8 cellular contexts compared by ENCODE assay signal in the genomic region with DNA sequence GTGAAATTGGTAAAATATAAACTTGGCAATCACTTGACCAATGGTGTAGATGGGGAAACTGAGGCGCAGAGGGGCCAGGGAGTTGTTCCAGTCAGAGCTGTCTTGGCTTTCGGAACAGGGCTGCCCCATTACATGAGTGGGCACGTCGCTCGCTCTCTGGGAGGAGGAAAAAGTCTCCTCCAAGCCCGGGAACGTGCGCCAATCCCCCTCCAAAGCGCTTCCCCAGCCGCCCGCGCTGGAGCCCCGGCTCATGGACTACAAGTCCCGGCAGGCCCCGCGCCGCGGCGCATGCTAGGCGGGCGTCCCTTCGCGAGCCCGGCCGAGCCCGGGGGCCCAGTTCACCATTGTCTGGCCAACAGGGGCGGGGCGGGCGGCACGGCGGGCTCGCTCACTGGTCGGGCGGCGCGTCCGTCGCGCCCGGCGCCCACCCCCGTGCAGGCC. TPM values are rescaled to one million over a fixed set of nuclear protein-coding genes. Genes with fewer than 3 reads are reported as not detected.
A peak's percentile ranks its signal among the peaks of the same experiment; 100 is the strongest.
DNase-seq lines count a peak whose midpoint lies in the region; ATAC-seq, FAIRE-seq and TF ChIP-seq lines count a peak whose summit lies in the region.

No MANE protein-coding gene starts in this region.

- peak; percentile 66 for ATAC-seq in GM21447 (IDR thresholded peaks at IDR 0.05; ENCODE audit: unreplicated experiment)

- H3K4me1 ChIP-seq in HUES64 (ENCODE audit: insufficient read depth, low read length) (peaks cover 11% of the 10 kb centered on the region), OCI-LY3 (ENCODE audit: low read length) (peaks cover 10% of the 10 kb centered on the region), endothelial cell of umbilical vein (ENCODE audit: control insufficient read depth, extremely low read depth, insufficient read depth, low read length) (peaks cover 18% of the 10 kb centered on the region)

- peak overlapping the region; percentile 67 for H3K4me3 ChIP-seq in HUES64 (ENCODE audit: low read length)
- peak overlapping the region; percentile 70 for H3K4me3 ChIP-seq in OCI-LY3 (ENCODE audit: low read length)
- H3K4me3 ChIP-seq in endothelial cell of umbilical vein (replicated peaks in 1 of 3; ENCODE audit: insufficient read depth in 1 of 3, low read depth in 1 of 3, low read length in 3 of 3): peak overlapping the region in 1 of 3 experiments; percentile 30

- no peaks in the 10 kb centered on the region for H3K79me2 ChIP-seq in OCI-LY3 (ENCODE audit: low read length)
- peaks cover 39% of the 10 kb centered on the region for H3K79me2 ChIP-seq in endothelial cell of umbilical vein (ENCODE audit: control insufficient read depth, insufficient read depth, low read length)

- TF ChIP-seq CTCF in OCI-LY3 (IDR thresholded peaks at IDR 0.05; ENCODE audit: low read depth, low read length): no peak
- TF ChIP-seq CTCF in endothelial cell of umbilical vein (IDR thresholded peaks at IDR 0.05; ENCODE audit: extremely low read depth in 1 of 2, insufficient read depth in 1 of 2, low read depth in 1 of 2, low read length in 2 of 2): no peak

- POLR2A ChIA-PET in endothelial cell of umbilical vein (lab: Charles Lee): interaction anchor here (1.6 kb wide), 1 partner anchor 23 kb away, joined by 4 read pairs; no protein-coding TSS in a partner anchor

- no TSS peak for BruUV-seq in endothelial cell of umbilical vein (replicated peaks; lab: Mats Ljungman, UMichigan)

- H3K27me3 ChIP-seq in HUES64 (ENCODE audit: insufficient read depth, low read length) (no peaks in the 10 kb centered on the region), OCI-LY3 (ENCODE audit: low read depth, low read length) (no peaks in the 10 kb centered on the region), endothelial cell of umbilical vein (ENCODE audit: control insufficient read depth in 2 of 2, insufficient read depth in 2 of 2, low read length in 2 of 2) (no peaks in the 10 kb centered on the region)

- no peaks in the 10 kb centered on the region for H3K9me3 ChIP-seq in HUES64 (ENCODE audit: insufficient read depth, low read depth, low read length)
- no peaks in the 10 kb centered on the region for H3K9me3 ChIP-seq in OCI-LY3 (ENCODE audit: insufficient read depth, low read length)
- H3K9me3 ChIP-seq in endothelial cell of umbilical vein (replicated peaks; ENCODE audit: control insufficient read depth, insufficient read depth, low read length): no peaks in the 10 kb centered on the region

- WGBS in HUES64: under 1% methylated on average over 42 of the region's 42 CpGs

- dilution Hi-C loops in endothelial cell of umbilical vein (cut with MboI; ENCODE audit: extremely low pct_ligation_motif_present, low sequenced_read_pairs): no loop called here

- intact Hi-C loops in endothelial cell of umbilical vein (cut with micrococcal nuclease): loop anchor here (1.0 to 2.0 kb wide), 2 partner anchors 36 to 90 kb away; a partner anchor contains a TSS

- peak overlapping the region; percentile 60 for H3K4me2 ChIP-seq in OCI-LY3 (ENCODE audit: low read length)
- peak overlapping the region; percentile 30 for H3K4me2 ChIP-seq in endothelial cell of umbilical vein (ENCODE audit: insufficient read depth, low read length)

- H3K27ac ChIP-seq in HUES64 (ENCODE audit: low read depth, low read length) (peak overlapping the region; percentile 99), OCI-LY3 (ENCODE audit: low read length) (no peak overlapping the region), endothelial cell of umbilical vein (ENCODE audit: insufficient read depth, low read depth, low read length) (no peak overlapping the region)

- TF ChIP-seq POLR2A in endothelial cell of umbilical vein (IDR thresholded peaks at IDR 0.05; ENCODE audit: low read depth, low read length): no peak

- peak overlapping the region; percentile 90 for H3K9ac ChIP-seq in HUES64 (ENCODE audit: low read depth, low read length)
- H3K9ac ChIP-seq in OCI-LY3 (ENCODE audit: low read length): 0 out of 2 replicates have a peak overlapping the region, but pooled peaks have one; percentile 20
- peak overlapping the region; percentile 10 for H3K9ac ChIP-seq in endothelial cell of umbilical vein (replicated peaks; ENCODE audit: extremely low read depth, insufficient read depth, low read length)

- H3K36me3 ChIP-seq in HUES64 (ENCODE audit: insufficient read depth, low read length): no peaks in the 10 kb centered on the region
- no peaks in the 10 kb centered on the region for H3K36me3 ChIP-seq in OCI-LY3 (replicated peaks; ENCODE audit: low read depth, low read length)
- no peaks in the 10 kb centered on the region for H3K36me3 ChIP-seq in endothelial cell of umbilical vein (ENCODE audit: control insufficient read depth in 2 of 2, extremely low read depth in 1 of 2, insufficient read depth in 2 of 2, low read length in 2 of 2)

- CTCF ChIA-PET in endothelial cell of umbilical vein (lab: Charles Lee): interaction anchor here (1.6 kb wide), 1 partner anchor 8 kb away, joined by 3 read pairs; no protein-coding TSS in a partner anchor

- DNase-seq in COLO668 (lab: John Stamatoyannopoulos, UW; ENCODE audit: unreplicated experiment) (peak; percentile 94), endothelial cell of umbilical vein (ENCODE audit: low read depth, low spot score) (peak; percentile 91), middle frontal gyrus (ENCODE audit: extremely low spot score, low spot score) (peak; percentile 92)
- DNase-seq in activated CD8-positive, alpha-beta memory T cell treated with anti-CD3 and anti-CD28 coated beads, Interleukin-2, amount 50 U/mL, for 48 hours: peak; percentile 98
- peak; percentile 87 to 90 for DNase-seq in stimulated activated CD8-positive, alpha-beta memory T cell treated with anti-CD3 and anti-CD28 coated beads, Interleukin-15, amount 100 ng/mL, for 4 hours (ENCODE audit: low read depth in 2 of 2)

- H4K20me1 ChIP-seq in OCI-LY3 (ENCODE audit: insufficient read depth, low read length): no peaks in the 10 kb centered on the region
- H4K20me1 ChIP-seq in endothelial cell of umbilical vein (replicated peaks; ENCODE audit: control insufficient read depth, extremely low read depth, insufficient read depth, low read length): no peaks in the 10 kb centered on the region

- H2AFZ ChIP-seq in OCI-LY3 (ENCODE audit: low read depth, low read length) (0 out of 2 replicates have a peak overlapping the region, but pooled peaks have one; percentile 6), endothelial cell of umbilical vein (ENCODE audit: low read depth, low read length) (peak overlapping the region; percentile 63)

- FAIRE-seq in endothelial cell of umbilical vein (lab: Jason Lieb, UNC): peak; percentile 84

- no peaks in the 10 kb centered on the region for H3K9me1 ChIP-seq in endothelial cell of umbilical vein (replicated peaks; ENCODE audit: control insufficient read depth, extremely low read depth, insufficient read depth, low read length)

TF ChIP-seq in endothelial cell of umbilical vein, 7 proteins besides CTCF, POLR2A, EP300 and RAD21 (continues in another document):
- TF ChIP-seq POLR2AphosphoS5 (IDR thresholded peaks at IDR 0.05; ENCODE audit: insufficient read depth, low read depth, low read length): peak; percentile 30

RNA-seq across cellular contexts. Expression of a gene that starts 0.3 kb away (rescaled TPM):
- 52.6 TPM for polyA plus RNA-seq in HUES64 (2013, experiment 1 of 2)
- 52.4 TPM for polyA plus RNA-seq in HUES64 (2013, experiment 2 of 2)
- total RNA-seq in endothelial cell of umbilical vein: 34.9 and 36.8 TPM in 2 replicates
- 47.1 and 55.5 TPM in 2 replicates for polyA plus RNA-seq in endothelial cell of umbilical vein
- 30.8 and 38.9 TPM in 2 replicates for polyA plus RNA-seq in endothelial cell of umbilical vein (2011; cell fraction: cytosol; rRNA removed)
- polyA plus RNA-seq in endothelial cell of umbilical vein (2011; cell fraction: nucleus; rRNA removed): 47.3 and 56.7 TPM in 2 replicates
- polyA plus RNA-seq in endothelial cell of umbilical vein (2012): 24.1 and 28.5 TPM in 2 replicates
- 36.3 and 42.3 TPM in 2 replicates for polyA minus RNA-seq in endothelial cell of umbilical vein
- 14.3 TPM for polyA minus RNA-seq in endothelial cell of umbilical vein (2011; cell fraction: cytosol; rRNA and poly(A)+ RNA removed)
- polyA minus RNA-seq in endothelial cell of umbilical vein (2011; cell fraction: nucleus; rRNA and poly(A)+ RNA removed): 17.3 and 24.4 TPM in 2 replicates

RNA-seq across cellular contexts. Expression of a gene that starts 33.4 kb away (rescaled TPM):
- polyA plus RNA-seq in HUES64 (2013, experiment 1 of 2): 136 TPM
- 148 TPM for polyA plus RNA-seq in HUES64 (2013, experiment 2 of 2)
- total RNA-seq in endothelial cell of umbilical vein: 372 and 397 TPM in 2 replicates
- 582 and 691 TPM in 2 replicates for polyA plus RNA-seq in endothelial cell of umbilical vein
- 393 and 428 TPM in 2 replicates for polyA plus RNA-seq in endothelial cell of umbilical vein (2011; cell fraction: cytosol; rRNA removed)
- polyA plus RNA-seq in endothelial cell of umbilical vein (2011; cell fraction: nucleus; rRNA removed): 1,056 and 1,210 TPM in 2 replicates
- polyA plus RNA-seq in endothelial cell of umbilical vein (2012): 343 and 396 TPM in 2 replicates
- 446 and 481 TPM in 2 replicates for polyA minus RNA-seq in endothelial cell of umbilical vein
- 202 TPM for polyA minus RNA-seq in endothelial cell of umbilical vein (2011; cell fraction: cytosol; rRNA and poly(A)+ RNA removed)
- 205 and 272 TPM in 2 replicates for polyA minus RNA-seq in endothelial cell of umbilical vein (2011; cell fraction: nucleus; rRNA and poly(A)+ RNA removed)

RNA-seq across cellular contexts. Expression of a gene that starts 35.3 kb away (rescaled TPM):
- 6.5 TPM for polyA plus RNA-seq in HUES64 (2013, experiment 1 of 2)
- 6.0 TPM for polyA plus RNA-seq in HUES64 (2013, experiment 2 of 2)
- 8.3 and 8.5 TPM in 2 replicates for total RNA-seq in endothelial cell of umbilical vein
- polyA plus RNA-seq in endothelial cell of umbilical vein: 22.7 and 28.2 TPM in 2 replicates
- polyA plus RNA-seq in endothelial cell of umbilical vein (2011; cell fraction: cytosol; rRNA removed): 10.7 and 12.8 TPM in 2 replicates
- polyA plus RNA-seq in endothelial cell of umbilical vein (2011; cell fraction: nucleus; rRNA removed): 10.7 and 12.9 TPM in 2 replicates
- polyA plus RNA-seq in endothelial cell of umbilical vein (2012): 5.2 and 8.4 TPM in 2 replicates
- polyA minus RNA-seq in endothelial cell of umbilical vein: 11.0 and 14.7 TPM in 2 replicates
- 6.7 TPM for polyA minus RNA-seq in endothelial cell of umbilical vein (2011; cell fraction: cytosol; rRNA and poly(A)+ RNA removed)
- polyA minus RNA-seq in endothelial cell of umbilical vein (2011; cell fraction: nucleus; rRNA and poly(A)+ RNA removed): 3.1 and 6.3 TPM in 2 replicates

RNA-seq across cellular contexts. Expression of a gene that starts 41.5 kb away (rescaled TPM):
- polyA plus RNA-seq in HUES64 (2013, experiment 1 of 2): 39.6 TPM
- polyA plus RNA-seq in HUES64 (2013, experiment 2 of 2): 41.3 TPM
- 70.7 and 71.0 TPM in 2 replicates for total RNA-seq in endothelial cell of umbilical vein
- polyA plus RNA-seq in endothelial cell of umbilical vein: 54.5 and 55.3 TPM in 2 replicates
- 49.2 and 50.9 TPM in 2 replicates for polyA plus RNA-seq in endothelial cell of umbilical vein (2011; cell fraction: cytosol; rRNA removed)
- polyA plus RNA-seq in endothelial cell of umbilical vein (2011; cell fraction: nucleus; rRNA removed): 22.4 and 25.2 TPM in 2 replicates
- 41.3 and 42.9 TPM in 2 replicates for polyA plus RNA-seq in endothelial cell of umbilical vein (2012)
- 79.3 and 89.4 TPM in 2 replicates for polyA minus RNA-seq in endothelial cell of umbilical vein
- 106 TPM for polyA minus RNA-seq in endothelial cell of umbilical vein (2011; cell fraction: cytosol; rRNA and poly(A)+ RNA removed)
- 18.0 and 18.2 TPM in 2 replicates for polyA minus RNA-seq in endothelial cell of umbilical vein (2011; cell fraction: nucleus; rRNA and poly(A)+ RNA removed)

Comparison
In these comparisons a context has a peak if more than half of its experiments do, and no peak if none do; other contexts are left out.
1. H3K9ac ChIP-seq: peak in every context shown above with its lines; median percentile 90 in HUES64; 20 in OCI-LY3; 10 in endothelial cell of umbilical vein.